In the genomic region with DNA sequence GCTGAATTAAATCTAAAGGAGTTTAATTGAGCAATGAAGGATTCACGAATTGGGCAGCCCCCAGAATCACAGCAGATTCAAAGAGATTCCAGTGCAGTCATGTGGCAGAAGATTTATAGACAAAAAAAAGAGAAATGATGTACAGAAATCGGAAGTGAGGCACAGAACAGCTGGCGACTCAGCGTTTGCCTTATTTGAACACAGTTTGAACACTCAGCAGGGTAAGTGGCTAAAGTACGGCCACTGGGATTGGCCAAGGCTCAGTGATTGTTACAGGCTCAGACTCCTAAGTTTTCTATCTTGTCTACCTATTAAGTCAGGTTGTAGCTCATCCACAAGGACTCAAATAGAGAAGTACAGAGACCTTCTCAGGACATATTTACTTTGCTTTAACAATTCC, we compare ENCODE assay signal across 1 cellular context.
TF ChIP-seq lines count a peak whose summit lies in the region.

No MANE protein-coding gene starts in this region.

TF ChIP-seq in HepG2, 621 proteins besides CTCF, POLR2A, EP300 and RAD21 (continued from another document):
- no peak for TF ChIP-seq ZNF775 (CRISPR knock-in tag; IDR thresholded peaks at IDR 0.05; ENCODE audit: borderline replicate concordance)
